Comparison of ENCODE assay signal across 10 cellular contexts in the genomic region with DNA sequence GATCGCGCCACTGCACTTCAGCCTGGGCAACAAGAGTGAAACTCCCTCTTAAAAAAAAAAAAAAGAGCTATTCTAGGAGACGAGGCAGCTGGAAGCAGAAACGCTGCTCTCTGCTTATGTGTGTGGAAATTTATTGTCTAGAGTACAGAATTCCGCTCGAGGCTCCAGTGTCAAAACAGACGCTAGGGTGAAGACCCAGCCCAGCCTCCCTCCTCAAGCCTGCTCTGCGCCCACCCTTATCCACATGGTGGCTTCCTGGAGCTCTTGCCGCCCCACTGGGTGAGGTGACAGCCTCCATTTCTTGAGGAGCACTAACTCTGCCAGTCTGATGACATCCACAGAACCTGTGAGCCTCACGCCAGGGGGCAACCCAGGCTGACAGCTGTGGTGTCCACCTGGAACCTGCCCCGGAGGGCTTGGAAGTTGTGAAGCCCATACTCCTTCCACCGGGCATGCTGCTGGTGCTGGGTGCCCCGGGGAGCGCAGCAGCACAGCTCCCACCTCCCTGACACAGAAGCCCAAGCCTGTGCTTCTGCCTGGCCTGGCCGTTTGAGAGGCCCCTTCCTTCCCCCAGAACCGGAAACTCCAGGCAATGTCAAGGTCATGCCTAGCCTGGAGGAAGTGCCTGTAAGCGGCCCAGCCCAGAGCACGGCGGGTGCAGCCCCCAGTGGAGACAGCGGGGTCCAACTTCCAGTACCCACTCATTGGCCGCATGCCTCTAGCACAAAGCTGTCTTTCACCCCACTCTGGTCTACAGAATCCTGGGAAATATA. TPM values are rescaled to one million over a fixed set of nuclear protein-coding genes. Genes with fewer than 3 reads are reported as not detected.
DNase-seq lines count a peak whose midpoint lies in the region; ATAC-seq and TF ChIP-seq lines count a peak whose summit lies in the region.
"Had no signal": no experiment of that assay in that cellular context is flagged by ENCODE, and none has a peak within 500 bp of the region (broad histone marks: within the 10 kb centered on the region; RNA-seq: fewer than 3 reads in every experiment).

No MANE protein-coding gene starts in this region.

- no peak overlapping the region for H3K9ac ChIP-seq in HCT116 (ENCODE audit: low read length)

- peaks cover 21% of the 10 kb centered on the region for H3K27me3 Mint-ChIP-seq in activated CD8-positive, alpha-beta T cell treated with anti-CD3 and anti-CD28 coated beads, Interleukin-2, amount 10 ng/mL, durations not matched to agents 7 days and 5 days (ENCODE audit: low read depth)

- no peak overlapping the region for H2AFZ ChIP-seq in HCT116 (ENCODE audit: low read depth, low read length, poor library complexity, severe bottlenecking)

- intact Hi-C loops in HCT116 (cut with micrococcal nuclease), result no loop called here
- intact Hi-C loops in Right ventricle myocardium superior (cut with DNase I), result no loop called here
- intact Hi-C loops in psoas muscle (cut with DNase I), result no loop called here

- H3K27me3 ChIP-seq in HCT116 (ENCODE audit: insufficient read depth, low read length) (no peaks in the 10 kb centered on the region), psoas muscle (ENCODE audit: insufficient read depth in 3 of 3, low read length in 2 of 3) (peaks cover 0 to 32% (median 3%) of the 10 kb centered on the region in 3 donors)

- H3K36me3 ChIP-seq in HCT116 (ENCODE audit: control insufficient read depth in 1 of 2, insufficient read depth in 2 of 2, low read length in 2 of 2) (no peaks in the 10 kb centered on the region), psoas muscle (ENCODE audit: insufficient read depth in 1 of 2, low read depth in 1 of 2) (no peaks in the 10 kb centered on the region)

- POLR2A ChIA-PET in HCT116 (lab: Charles Lee), result interaction anchor here (1.0 kb wide), 1 partner anchor 16 kb away, joined by 5 read pairs; no protein-coding TSS in a partner anchor
- POLR2A ChIA-PET in activated CD8-positive, alpha-beta T cell treated with anti-CD3 and anti-CD28 coated beads, Interleukin-2, amount 10 ng/mL, durations not matched to agents 7 days and 5 days (lab: Charles Lee), result interaction anchor here (0.6 kb wide), 1 partner anchor 29 kb away, joined by 5 read pairs; no protein-coding TSS in a partner anchor

- CTCF ChIA-PET in HCT116 (lab: Charles Lee), result interaction anchor here (1.1 to 1.8 kb wide), 3 partner anchors 14 to 223 kb away, joined by 3 to 6 read pairs (median 3); no protein-coding TSS in a partner anchor
- CTCF ChIA-PET in activated CD8-positive, alpha-beta T cell treated with anti-CD3 and anti-CD28 coated beads, Interleukin-2, amount 10 ng/mL, durations not matched to agents 7 days and 5 days (lab: Charles Lee), result interaction anchor here (1.2 to 1.9 kb wide), 2 partner anchors 14 to 32 kb away, joined by 3 to 6 read pairs; no protein-coding TSS in a partner anchor

- H4K20me1 ChIP-seq in HCT116 (ENCODE audit: insufficient read depth), result no peaks in the 10 kb centered on the region

- peaks cover 0 to 11% of the 10 kb centered on the region in 2 experiments; a peak in 1 of 4 replicates for H3K4me1 ChIP-seq in HCT116 (ENCODE audit: control insufficient read depth in 1 of 2, insufficient read depth in 2 of 2, low read length in 2 of 2)
- peaks cover 17% of the 10 kb centered on the region for H3K4me1 ChIP-seq in psoas muscle

- no peak for TF ChIP-seq POLR2A in HCT116 (IDR thresholded peaks at IDR 0.05; ENCODE audit: borderline replicate concordance, extremely low read depth, insufficient read depth, insufficient read length)

- no peak for TF ChIP-seq RAD21 in HCT116 (IDR thresholded peaks at IDR 0.05; ENCODE audit: low read depth)

- no peak overlapping the region for H3K4me3 Mint-ChIP-seq in activated CD8-positive, alpha-beta T cell treated with anti-CD3 and anti-CD28 coated beads, Interleukin-2, amount 10 ng/mL, durations not matched to agents 7 days and 5 days

- H3K4me3 ChIP-seq in HCT116 (replicated peaks in 1 of 2; ENCODE audit: low read depth in 1 of 2, low read length in 2 of 2) (no peak overlapping the region), psoas muscle (no peak overlapping the region)
- H3K4me3 ChIP-seq: coronary artery had no signal

- H3K9me2 ChIP-seq in HCT116 (ENCODE audit: insufficient read depth), result no peaks in the 10 kb centered on the region

- no peak overlapping the region for H3K27ac Mint-ChIP-seq in activated CD8-positive, alpha-beta T cell treated with anti-CD3 and anti-CD28 coated beads, Interleukin-2, amount 10 ng/mL, durations not matched to agents 7 days and 5 days

- WGBS in psoas muscle, 3 donors, result 12 to 26% (median 15%) methylated on average over 21 of the region's 21 CpGs

- H3K36me3 Mint-ChIP-seq in activated CD8-positive, alpha-beta T cell treated with anti-CD3 and anti-CD28 coated beads, Interleukin-2, amount 10 ng/mL, durations not matched to agents 7 days and 5 days (ENCODE audit: low read depth), result no peaks in the 10 kb centered on the region

- no peak for DNase-seq in HCT116 (ENCODE audit: low read depth, low spot score)
- peak; percentile 89 for DNase-seq in OCI-M2 (lab: John Stamatoyannopoulos, UW; ENCODE audit: unreplicated experiment)
- peak; percentile 61 for DNase-seq in Right ventricle myocardium superior
- peak; percentile 47 to 70 for DNase-seq in psoas muscle
- no peak for DNase-seq in activated CD8-positive, alpha-beta T cell treated with anti-CD3 and anti-CD28 coated beads, Interleukin-2, amount 10 ng/mL, durations not matched to agents 7 days and 5 days
- DNase-seq in T-helper 1 cell, result no peak

- no peaks in the 10 kb centered on the region for H3K9me3 ChIP-seq in HCT116 (ENCODE audit: control insufficient read depth in 1 of 2, insufficient read depth in 1 of 2, low read depth in 1 of 2, low read length in 2 of 2)
- no peaks in the 10 kb centered on the region for H3K9me3 ChIP-seq in psoas muscle

- peak; percentile 13; the same call in 1 of the 2 replicates for ATAC-seq in HCT116
- peak; percentile 50 for ATAC-seq in Right ventricle myocardium superior (ENCODE audit: poor library complexity)
- ATAC-seq in psoas muscle, result peak; percentile 43 to 68 (median 56)
- ATAC-seq in activated CD8-positive, alpha-beta T cell treated with anti-CD3 and anti-CD28 coated beads, Interleukin-2, amount 10 ng/mL, durations not matched to agents 7 days and 5 days, result no peak
- ATAC-seq in GM19452 (IDR thresholded peaks at IDR 0.05; ENCODE audit: unreplicated experiment), result no peak
- no peak for ATAC-seq in HG03457 (IDR thresholded peaks at IDR 0.05; ENCODE audit: unreplicated experiment)

- H3K27ac ChIP-seq in HCT116 (ENCODE audit: low read depth, low read length) (no peak overlapping the region), psoas muscle (peak overlapping the region; percentile 63)

- no peak overlapping the region for H3K4me2 ChIP-seq in HCT116 (ENCODE audit: low read length)

- TF ChIP-seq CTCF in HCT116 (IDR thresholded peaks at IDR 0.05 in 2 of 3, conservative IDR thresholded peaks at IDR 0.05 in 1 of 3; ENCODE audit: borderline replicate concordance in 1 of 3, insufficient read depth in 1 of 3, low read depth in 2 of 3, low read length in 2 of 3), result no peak
- TF ChIP-seq CTCF in psoas muscle (IDR thresholded peaks at IDR 0.05), result no peak

- BruUV-seq in HCT116 (replicated peaks; lab: Mats Ljungman, UMichigan), result no TSS peak

- H3K79me2 ChIP-seq in HCT116 (ENCODE audit: insufficient read depth, low read length), result no peaks in the 10 kb centered on the region

- no peaks in the 10 kb centered on the region for H3K4me1 Mint-ChIP-seq in activated CD8-positive, alpha-beta T cell treated with anti-CD3 and anti-CD28 coated beads, Interleukin-2, amount 10 ng/mL, durations not matched to agents 7 days and 5 days (ENCODE audit: low read depth)

- H3K9me3 Mint-ChIP-seq in activated CD8-positive, alpha-beta T cell treated with anti-CD3 and anti-CD28 coated beads, Interleukin-2, amount 10 ng/mL, durations not matched to agents 7 days and 5 days (ENCODE audit: insufficient read depth), result no peaks in the 10 kb centered on the region

- RAD21 ChIA-PET in HCT116 (lab: Charles Lee; ENCODE audit: low non-redundant PET in 1 of 2, low total read pairs in 2 of 2, uncharacterized antibody in 2 of 2, unreplicated experiment in 2 of 2), result no interaction called here

TF ChIP-seq in HCT116, 20 proteins besides CTCF, POLR2A, EP300 and RAD21:
- no peak for TF ChIP-seq ZNF274 (IDR thresholded peaks at IDR 0.05; ENCODE audit: low read depth, low read length)
- TF ChIP-seq SIN3A (IDR thresholded peaks at IDR 0.05; ENCODE audit: low read depth), result no peak
- TF ChIP-seq TCF7L2 (IDR thresholded peaks at IDR 0.05; ENCODE audit: borderline replicate concordance, extremely low read depth, insufficient read depth, insufficient read length), result no peak

RNA-seq across cellular contexts. Expression of a gene that starts 49.4 kb away (rescaled TPM):
- total RNA-seq in HCT116 (2021; ENCODE audit: unreplicated experiment) (1.5 TPM), Right ventricle myocardium superior (22.8 TPM), psoas muscle (10 to 100 TPM; 12.1 to 39.9 (median 25.3) TPM)
- 0.01 TPM in 1 of 2 replicates, not detected in the other for polyA plus RNA-seq in HCT116 (2012)
- polyA plus RNA-seq in psoas muscle, result 10 to 100 TPM in 1 of 3 donors, 1 to 10 TPM in 2; 2.6 to 10.7 (median 9.2) TPM
- not detected for total RNA-seq in activated CD8-positive, alpha-beta T cell treated with anti-CD3 and anti-CD28 coated beads, Interleukin-2, amount 10 ng/mL, durations not matched to agents 7 days and 5 days
- total RNA-seq: myocyte had no signal

Comparison
In these comparisons a context has a peak if more than half of its experiments do, and no peak if none do; other contexts are left out.
1. ATAC-seq: peak in HCT116 (single experiment), Right ventricle myocardium superior (single experiment) and psoas muscle (4 of 4); none in activated CD8-positive, alpha-beta T cell treated with anti-CD3 and anti-CD28 coated beads, Interleukin-2, amount 10 ng/mL, durations not matched to agents 7 days and 5 days (single experiment), GM19452 (single experiment) and HG03457 (single experiment).
2. DNase-seq: peak in OCI-M2 (single experiment), Right ventricle myocardium superior (single experiment) and psoas muscle (2 of 2); none in HCT116 (single experiment), activated CD8-positive, alpha-beta T cell treated with anti-CD3 and anti-CD28 coated beads, Interleukin-2, amount 10 ng/mL, durations not matched to agents 7 days and 5 days (single experiment) and T-helper 1 cell (0 of 5).